ENCODE assay signal across 8 cellular contexts in genomic region chr1:26126321-26127084, GRCh38. TPM values are rescaled to one million over a fixed set of nuclear protein-coding genes. Genes with fewer than 3 reads are reported as not detected.
DNase-seq lines count a peak whose midpoint lies in the region; ATAC-seq and TF ChIP-seq lines count a peak whose summit lies in the region.

No MANE protein-coding gene starts in this region.

- H3K36me3 ChIP-seq in mammary epithelial cell (ENCODE audit: insufficient read depth, low read length), result no peaks in the 10 kb centered on the region

- peak; percentile 81 for DNase-seq in ACHN
- DNase-seq in M059J (ENCODE audit: low read depth), result peak; percentile 87
- DNase-seq in T follicular helper cell (ENCODE audit: low read depth), result peak; percentile 54
- DNase-seq in mammary epithelial cell, result peak; percentile 74
- DNase-seq in pons (ENCODE audit: low spot score), result peak; percentile 34
- no peak for DNase-seq in ecto neural progenitor cell (ENCODE audit: low spot score)

- H3K27ac ChIP-seq in mammary epithelial cell (ENCODE audit: insufficient read depth, low read depth, low read length), result no peak overlapping the region

- intact Hi-C loops in mammary epithelial cell (cut with micrococcal nuclease), result no loop called here

- no peak overlapping the region for H3K4me2 ChIP-seq in mammary epithelial cell (ENCODE audit: insufficient read depth, low read depth, low read length)

- no TSS peak for BruUV-seq in mammary epithelial cell (replicated peaks; lab: Mats Ljungman, UMichigan)

- ATAC-seq in GM19351 (IDR thresholded peaks at IDR 0.05; ENCODE audit: unreplicated experiment), result peak; percentile 64
- no peak for ATAC-seq in GM21619 (IDR thresholded peaks at IDR 0.05; ENCODE audit: unreplicated experiment)

- H3K79me2 ChIP-seq in mammary epithelial cell (ENCODE audit: insufficient read depth, low read length), result peaks cover 4% of the 10 kb centered on the region

- TF ChIP-seq CTCF in mammary epithelial cell (conservative IDR thresholded peaks at IDR 0.05 in 1 of 2, IDR thresholded peaks at IDR 0.05 in 1 of 2; ENCODE audit: extremely low read depth in 1 of 2, insufficient read depth in 1 of 2, low read depth in 1 of 2, low read length in 2 of 2), result no peak

- H4K20me1 ChIP-seq in mammary epithelial cell (ENCODE audit: insufficient read depth, low read length), result no peaks in the 10 kb centered on the region

- H2AFZ ChIP-seq in mammary epithelial cell (ENCODE audit: low read depth, low read length), result no peak overlapping the region

- WGBS in mammary epithelial cell (ENCODE audit: low coverage, missing lambda C conversion rate), result 91% methylated on average over 9 of the region's 9 CpGs

- H3K9ac ChIP-seq in mammary epithelial cell (ENCODE audit: insufficient read depth, low read length), result no peak overlapping the region

- dilution Hi-C loops in mammary epithelial cell (cut with HindIII; ENCODE audit: low sequenced_read_pairs), result loop anchor here (5.0 kb wide), 1 partner anchor 69 kb away; no protein-coding TSS in a partner anchor

- CTCF ChIA-PET in mammary epithelial cell (lab: Charles Lee; ENCODE audit: low non-redundant PET), result no interaction called here

- H3K9me3 ChIP-seq in mammary epithelial cell (replicated peaks; ENCODE audit: insufficient read depth, low read length), result no peaks in the 10 kb centered on the region

- in situ Hi-C loops in ACHN (cut with HindIII; ENCODE audit: low pct_ligation_motif_present, low pct_unique_long_range_greater_than_20kb, low sequenced_read_pairs), result no loop called here
- in situ Hi-C loops in mammary epithelial cell (cut with MboI; ENCODE audit: low sequenced_read_pairs in 2 of 2), result no loop called here

- H3K27me3 ChIP-seq in mammary epithelial cell (ENCODE audit: insufficient read depth, low read length), result no peaks in the 10 kb centered on the region

- H3K4me3 ChIP-seq in mammary epithelial cell (replicated peaks in 1 of 3; ENCODE audit: insufficient read depth in 1 of 3, low read depth in 2 of 3, low read length in 3 of 3), result no peak overlapping the region

- H3K4me1 ChIP-seq in mammary epithelial cell (ENCODE audit: insufficient read depth, low read length), result peaks cover 12% of the 10 kb centered on the region

RNA-seq across cellular contexts. Expression of gene PDIK1L, which starts 14.9 kb away (rescaled TPM):
- 9.0 and 9.3 TPM in 2 replicates for total RNA-seq in M059J (2014; rRNA removed; shearing (Covaris generic))
- total RNA-seq in mammary epithelial cell, result 1 to 10 TPM; 4.2 to 4.8 TPM
- 1.3 TPM for polyA plus RNA-seq in mammary epithelial cell
- not detected for polyA minus RNA-seq in mammary epithelial cell

RNA-seq across cellular contexts. Expression of gene FAM110D, which starts 32.4 kb away (rescaled TPM):
- not detected in 2 replicates for total RNA-seq in M059J (2014; rRNA removed; shearing (Covaris generic))
- total RNA-seq in mammary epithelial cell, result not detected
- polyA plus RNA-seq in mammary epithelial cell, result not detected
- polyA minus RNA-seq in mammary epithelial cell, result not detected

RNA-seq across cellular contexts. Expression of gene C1orf232, which starts 42.3 kb away (rescaled TPM):
- total RNA-seq in M059J (2014; rRNA removed; shearing (Covaris generic)), result not detected in 2 replicates
- total RNA-seq in mammary epithelial cell, result not detected
- not detected for polyA plus RNA-seq in mammary epithelial cell
- not detected for polyA minus RNA-seq in mammary epithelial cell

RNA-seq across cellular contexts. Expression of gene ZNF593, which starts 43.2 kb away (rescaled TPM):
- 22.4 and 23.0 TPM in 2 replicates for total RNA-seq in M059J (2014; rRNA removed; shearing (Covaris generic))
- 10 to 100 TPM; 31.5 to 41.5 TPM for total RNA-seq in mammary epithelial cell
- 61.2 TPM for polyA plus RNA-seq in mammary epithelial cell
- polyA minus RNA-seq in mammary epithelial cell, result 20.1 TPM

RNA-seq across cellular contexts. Expression of gene ZNF593OS, which starts 45.1 kb away (rescaled TPM):
- total RNA-seq in M059J (2014; rRNA removed; shearing (Covaris generic)), result not detected in 2 replicates
- under 1 TPM in 1 of 2 donors, not detected in 1; 0.50 TPM for total RNA-seq in mammary epithelial cell
- polyA plus RNA-seq in mammary epithelial cell, result not detected
- not detected for polyA minus RNA-seq in mammary epithelial cell
